Comparison of ENCODE assay signal across 13 cellular contexts in genomic region chr9:123434619-123435240, GRCh38.
DNase-seq lines count a peak whose midpoint lies in the region; ATAC-seq, FAIRE-seq and TF ChIP-seq lines count a peak whose summit lies in the region.
"Had no signal": no experiment of that assay in that cellular context is flagged by ENCODE, and none has a peak within 500 bp of the region (broad histone marks: within the 10 kb centered on the region; RNA-seq: fewer than 3 reads in every experiment).

No MANE protein-coding gene starts in this region.

- H3K36me3 Mint-ChIP-seq in activated CD4-positive, alpha-beta memory T cell treated with anti-CD3 and anti-CD28 coated beads for 36 hours = peaks cover 19% of the 10 kb centered on the region

- H3K4me2 ChIP-seq in HepG2 (ENCODE audit: low read depth, low read length) = peak overlapping the region; percentile 63

- peaks cover 4% of the 10 kb centered on the region for H3K9me3 Mint-ChIP-seq in activated CD4-positive, alpha-beta memory T cell treated with anti-CD3 and anti-CD28 coated beads for 36 hours
- H3K9me3 Mint-ChIP-seq: activated T-cell treated with anti-CD3 and anti-CD28 coated beads, Interleukin-2, amount 50 U/mL, for 24 hours; CD8-positive, alpha-beta memory T cell; HFFc6 had no signal

- in situ Hi-C loops in astrocyte of the spinal cord (cut with HindIII; ENCODE audit: low sequenced_read_pairs) (no loop called here), HepG2 (cut with HindIII; ENCODE audit: extremely low pct_ligation_motif_present, low pct_unique_long_range_greater_than_20kb) (no loop called here)

- no peaks in the 10 kb centered on the region for H3K27me3 ChIP-seq in BE2C
- no peaks in the 10 kb centered on the region for H3K27me3 ChIP-seq in HepG2 (ENCODE audit: control insufficient read depth in 1 of 2, insufficient read depth in 2 of 2, low read length in 2 of 2)

- H2AFZ ChIP-seq in HepG2 (ENCODE audit: low read length) = no peak overlapping the region

- intact Hi-C loops in HepG2 (cut with micrococcal nuclease; ENCODE audit: unreplicated experiment) = loop anchor here (2.0 kb wide), 1 partner anchor 32 kb away; no protein-coding TSS in a partner anchor
- intact Hi-C loops in activated CD4-positive, alpha-beta memory T cell treated with anti-CD3 and anti-CD28 coated beads for 36 hours (cut with micrococcal nuclease) = no loop called here

- ATAC-seq in HepG2 = peak; percentile 88
- no peak for ATAC-seq in HG03565 (IDR thresholded peaks at IDR 0.05; ENCODE audit: unreplicated experiment)

- no peak for TF ChIP-seq RAD21 in HepG2 (CRISPR knock-in tag; IDR thresholded peaks at IDR 0.05)

- no peak for DNase-seq in BE2C
- DNase-seq in HFF-Myc (ENCODE audit: extremely low read depth, low read depth) = no peak
- DNase-seq in astrocyte of the spinal cord (ENCODE audit: low read depth, low spot score) = no peak
- peak; percentile 12 for DNase-seq in HepG2 (ENCODE audit: low spot score)
- DNase-seq in activated CD4-positive, alpha-beta memory T cell treated with anti-CD3 and anti-CD28 coated beads for 36 hours = no peak
- no peak for DNase-seq in ureter (ENCODE audit: low spot score)
- no peak for DNase-seq in DMS153 treated with DMSO at 0.1 percent for 48 hours (lab: John Stamatoyannopoulos, UW; ENCODE audit: unreplicated experiment)
- DNase-seq: activated T-cell treated with anti-CD3 and anti-CD28 coated beads, Interleukin-2, amount 50 U/mL, for 24 hours; CD8-positive, alpha-beta memory T cell; HFFc6; SHP77 treated with DMSO at 0.1 percent for 48 hours had no signal

- H3K79me2 ChIP-seq in HepG2 (ENCODE audit: insufficient read depth, low read length) = no peaks in the 10 kb centered on the region

- no TSS peak for BruUV-seq in HepG2 (replicated peaks; lab: Mats Ljungman, UMichigan)

- H3K27ac Mint-ChIP-seq in activated CD4-positive, alpha-beta memory T cell treated with anti-CD3 and anti-CD28 coated beads for 36 hours = no peak overlapping the region
- H3K27ac Mint-ChIP-seq: activated T-cell treated with anti-CD3 and anti-CD28 coated beads, Interleukin-2, amount 50 U/mL, for 24 hours; HFFc6 had no signal

- WGBS in HepG2 (ENCODE audit: low lambda C conversion rate) = 90% methylated on average over 9 of the region's 9 CpGs

- FAIRE-seq in HepG2 (lab: Jason Lieb, UNC) = no peak
- FAIRE-seq: bronchial epithelial cell had no signal

- TF ChIP-seq CTCF in BE2C (IDR thresholded peaks at IDR 0.05; ENCODE audit: low read depth, low read length) = 0 out of 2 replicates have a peak, but pooled peaks have one; percentile 18
- peak; percentile 10 for TF ChIP-seq CTCF in HFF-Myc (IDR thresholded peaks at IDR 0.05; ENCODE audit: low read depth, low read length, missing control alignments)
- TF ChIP-seq CTCF in astrocyte of the spinal cord (IDR thresholded peaks at IDR 0.05; ENCODE audit: low read depth, low read length) = peak; percentile 13
- peak; percentile 46 for TF ChIP-seq CTCF in HepG2 (CRISPR knock-in tag; IDR thresholded peaks at IDR 0.05)

- no peak overlapping the region for H3K4me3 ChIP-seq in BE2C (ENCODE audit: low read depth, low read length)
- H3K4me3 ChIP-seq in HFF-Myc (replicated peaks; ENCODE audit: low read depth, low read length) = no peak overlapping the region
- no peak overlapping the region for H3K4me3 ChIP-seq in astrocyte of the spinal cord (ENCODE audit: low read depth, low read length)
- H3K4me3 ChIP-seq in HepG2 (replicated peaks in 1 of 3; ENCODE audit: insufficient read depth in 1 of 3, low read depth in 2 of 3, low read length in 3 of 3) = peak overlapping the region in 1 of 3 experiments; percentile 34; a peak in 1 of 6 replicates

- H3K9me3 ChIP-seq in BE2C = no peaks in the 10 kb centered on the region
- no peaks in the 10 kb centered on the region for H3K9me3 ChIP-seq in HepG2 (ENCODE audit: low read length)

- H3K4me1 Mint-ChIP-seq in activated CD4-positive, alpha-beta memory T cell treated with anti-CD3 and anti-CD28 coated beads for 36 hours (ENCODE audit: low read depth) = no peaks in the 10 kb centered on the region

- peak overlapping the region; percentile 69 for H3K27ac ChIP-seq in HepG2 (ENCODE audit: extremely low read length, insufficient read depth, low read length)

- TF ChIP-seq POLR2A in HepG2 (IDR thresholded peaks at IDR 0.05; ENCODE audit: insufficient read depth in 1 of 2, low read depth in 2 of 2, low read length in 2 of 2) = no peak

- CTCF ChIA-PET in HepG2 (lab: Yijun Ruan, JAX; ENCODE audit: low intra/inter-chr PET ratio, low total read pairs) = no interaction called here
- CTCF ChIA-PET in activated CD4-positive, alpha-beta memory T cell treated with anti-CD3 and anti-CD28 coated beads for 36 hours (lab: Charles Lee) = no interaction called here

- TF ChIP-seq EP300 in HepG2 (IDR thresholded peaks at IDR 0.05; ENCODE audit: low read depth in 2 of 2, low read length in 2 of 2) = no peak
- no peak for TF ChIP-seq EP300 in HepG2 (CRISPR knock-in tag; IDR thresholded peaks at IDR 0.05; ENCODE audit: borderline replicate concordance)

- POLR2A ChIA-PET in HepG2 (lab: Yijun Ruan, JAX) = interaction anchor here (1.7 to 2.3 kb wide), 3 partner anchors 31 to 35 kb away, joined by 6 to 8 read pairs (median 7); no protein-coding TSS in a partner anchor
- POLR2A ChIA-PET in activated CD4-positive, alpha-beta memory T cell treated with anti-CD3 and anti-CD28 coated beads for 36 hours (lab: Charles Lee) = no interaction called here

- H3K36me3 ChIP-seq in BE2C (no peaks in the 10 kb centered on the region), HepG2 (replicated peaks in 1 of 2; ENCODE audit: control insufficient read depth in 1 of 2, insufficient read depth in 2 of 2, low read length in 2 of 2) (peaks cover 5 to 16% of the 10 kb centered on the region in 2 experiments)

- H3K4me3 Mint-ChIP-seq in activated CD4-positive, alpha-beta memory T cell treated with anti-CD3 and anti-CD28 coated beads for 36 hours = no peak overlapping the region
- H3K4me3 Mint-ChIP-seq: activated T-cell treated with anti-CD3 and anti-CD28 coated beads, Interleukin-2, amount 50 U/mL, for 24 hours; CD8-positive, alpha-beta memory T cell; HFFc6 had no signal

- H3K4me1 ChIP-seq in BE2C (no peaks in the 10 kb centered on the region), HepG2 (ENCODE audit: insufficient read depth, low read length) (peaks cover 46% of the 10 kb centered on the region)

- H4K20me1 ChIP-seq in HepG2 (ENCODE audit: insufficient read depth, low read length) = no peaks in the 10 kb centered on the region

- H3K27me3 Mint-ChIP-seq in activated CD4-positive, alpha-beta memory T cell treated with anti-CD3 and anti-CD28 coated beads for 36 hours = no peaks in the 10 kb centered on the region
- H3K27me3 Mint-ChIP-seq: activated T-cell treated with anti-CD3 and anti-CD28 coated beads, Interleukin-2, amount 50 U/mL, for 24 hours; CD8-positive, alpha-beta memory T cell had no signal

- H3K9ac ChIP-seq in HepG2 (ENCODE audit: insufficient read depth, low read depth, low read length) = peak overlapping the region; percentile 19; the same call in 1 of the 2 replicates

TF ChIP-seq in HepG2, 621 proteins besides CTCF, POLR2A, EP300 and RAD21 (continues in another document):
- TF ChIP-seq, protein P1, sequence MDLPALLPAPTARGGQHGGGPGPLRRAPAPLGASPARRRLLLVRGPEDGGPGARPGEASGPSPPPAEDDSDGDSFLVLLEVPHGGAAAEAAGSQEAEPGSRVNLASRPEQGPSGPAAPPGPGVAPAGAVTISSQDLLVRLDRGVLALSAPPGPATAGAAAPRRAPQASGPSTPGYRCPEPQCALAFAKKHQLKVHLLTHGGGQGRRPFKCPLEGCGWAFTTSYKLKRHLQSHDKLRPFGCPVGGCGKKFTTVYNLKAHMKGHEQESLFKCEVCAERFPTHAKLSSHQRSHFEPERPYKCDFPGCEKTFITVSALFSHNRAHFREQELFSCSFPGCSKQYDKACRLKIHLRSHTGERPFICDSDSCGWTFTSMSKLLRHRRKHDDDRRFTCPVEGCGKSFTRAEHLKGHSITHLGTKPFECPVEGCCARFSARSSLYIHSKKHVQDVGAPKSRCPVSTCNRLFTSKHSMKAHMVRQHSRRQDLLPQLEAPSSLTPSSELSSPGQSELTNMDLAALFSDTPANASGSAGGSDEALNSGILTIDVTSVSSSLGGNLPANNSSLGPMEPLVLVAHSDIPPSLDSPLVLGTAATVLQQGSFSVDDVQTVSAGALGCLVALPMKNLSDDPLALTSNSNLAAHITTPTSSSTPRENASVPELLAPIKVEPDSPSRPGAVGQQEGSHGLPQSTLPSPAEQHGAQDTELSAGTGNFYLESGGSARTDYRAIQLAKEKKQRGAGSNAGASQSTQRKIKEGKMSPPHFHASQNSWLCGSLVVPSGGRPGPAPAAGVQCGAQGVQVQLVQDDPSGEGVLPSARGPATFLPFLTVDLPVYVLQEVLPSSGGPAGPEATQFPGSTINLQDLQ (CRISPR knock-in tag; IDR thresholded peaks at IDR 0.05) = no peak
- no peak for TF ChIP-seq JUNB (CRISPR knock-in tag; IDR thresholded peaks at IDR 0.05; ENCODE audit: borderline replicate concordance)
- no peak for TF ChIP-seq RFXANK (CRISPR knock-in tag; IDR thresholded peaks at IDR 0.05)
- TF ChIP-seq FOXK1 (CRISPR knock-in tag; IDR thresholded peaks at IDR 0.05; ENCODE audit: borderline replicate concordance, low read depth) = no peak
- TF ChIP-seq SOX6 (IDR thresholded peaks at IDR 0.05) = no peak
- TF ChIP-seq SOX6 (CRISPR knock-in tag; IDR thresholded peaks at IDR 0.05) = no peak
- TF ChIP-seq ZNF788 (CRISPR knock-in tag; IDR thresholded peaks at IDR 0.05; ENCODE audit: borderline replicate concordance) = no peak
- TF ChIP-seq ZSCAN22 (CRISPR knock-in tag; IDR thresholded peaks at IDR 0.05) = no peak
- TF ChIP-seq, protein P2, sequence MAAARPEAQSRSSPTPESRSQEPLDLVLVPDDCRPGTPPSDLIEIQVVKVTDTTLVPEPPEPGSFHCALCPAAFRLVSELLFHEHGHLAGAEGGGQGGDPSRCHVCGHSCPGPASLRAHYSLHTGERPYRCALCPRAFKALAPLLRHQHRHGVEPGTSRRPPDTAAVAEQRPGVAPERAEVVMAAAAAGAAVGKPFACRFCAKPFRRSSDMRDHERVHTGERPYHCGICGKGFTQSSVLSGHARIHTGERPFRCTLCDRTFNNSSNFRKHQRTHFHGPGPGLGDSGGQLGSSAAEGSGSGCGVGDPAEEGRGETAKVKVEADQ (CRISPR knock-in tag; IDR thresholded peaks at IDR 0.05; ENCODE audit: borderline replicate concordance) = no peak
- no peak for TF ChIP-seq CREB1 (IDR thresholded peaks at IDR 0.05)
- no peak for TF ChIP-seq CREB1 (CRISPR knock-in tag; IDR thresholded peaks at IDR 0.05)
- TF ChIP-seq STAT5B (CRISPR knock-in tag; IDR thresholded peaks at IDR 0.05) = no peak
- TF ChIP-seq ARID2 (CRISPR knock-in tag; IDR thresholded peaks at IDR 0.05; ENCODE audit: borderline replicate concordance) = no peak
